Comparison of ENCODE assay signal across 16 cellular contexts in genomic region chr10:120392671-120393079, GRCh38.
DNase-seq lines count a peak whose midpoint lies in the region; ATAC-seq and TF ChIP-seq lines count a peak whose summit lies in the region.
"Had no signal": no experiment of that assay in that cellular context is flagged by ENCODE, and none has a peak within 500 bp of the region (broad histone marks: within the 10 kb centered on the region; RNA-seq: fewer than 3 reads in every experiment).

No MANE protein-coding gene starts in this region.

- H3K27me3 ChIP-seq in RWPE2 (ENCODE audit: insufficient read depth, poor library complexity, severe bottlenecking) = no peaks in the 10 kb centered on the region

- H3K9me3 ChIP-seq in RWPE2 (ENCODE audit: severe bottlenecking) = no peaks in the 10 kb centered on the region
- no peaks in the 10 kb centered on the region for H3K9me3 ChIP-seq in mucosa of descending colon

- no peak overlapping the region for H3K27ac ChIP-seq in RWPE2 (ENCODE audit: poor library complexity, severe bottlenecking)
- H3K27ac ChIP-seq: SK-N-MC had no signal

- DNase-seq in COR-L47 (lab: John Stamatoyannopoulos, UW) (peak; percentile 40), NCI-H1105 (lab: John Stamatoyannopoulos, UW) (peak; percentile 15), RWPE2 (ENCODE audit: low spot score) (no peak), mucosa of descending colon (peak in 1 of 3 donors; percentile 38), activated T-cell treated with anti-CD3 and anti-CD28 coated beads for 4 hours (no peak), DMS114 treated with DMSO at 0.1 percent for 48 hours (lab: John Stamatoyannopoulos, UW; ENCODE audit: unreplicated experiment) (no peak)
- DNase-seq: C1 segment of cervical spinal cord, DMS53, H9, NCI-H1417 treated with DMSO at 0.1 percent for 48 hours, NCI-H1930, Right ventricle myocardium superior had no signal

- H3K36me3 ChIP-seq in RWPE2 (ENCODE audit: low read depth) = no peaks in the 10 kb centered on the region
- no peaks in the 10 kb centered on the region for H3K36me3 ChIP-seq in mucosa of descending colon (ENCODE audit: low read depth)

- no peak overlapping the region for H3K4me3 ChIP-seq in RWPE2 (ENCODE audit: severe bottlenecking)
- no peak overlapping the region for H3K4me3 ChIP-seq in mucosa of descending colon
- H3K4me3 ChIP-seq: SK-N-MC had no signal

- ATAC-seq in RWPE2 (ENCODE audit: low read depth) = peak; percentile 29; the same call in 1 of the 3 replicates
- ATAC-seq in mucosa of descending colon = peak; percentile 63
- ATAC-seq in GM21786 (IDR thresholded peaks at IDR 0.05; ENCODE audit: unreplicated experiment) = no peak
- no peak for ATAC-seq in HG02884 (IDR thresholded peaks at IDR 0.05; ENCODE audit: unreplicated experiment)
- ATAC-seq: Panc1 had no signal

- TF ChIP-seq CTCF in RWPE2 (IDR thresholded peaks at IDR 0.05; ENCODE audit: poor library complexity, severe bottlenecking) (no peak), mucosa of descending colon (IDR thresholded peaks at IDR 0.05) (no peak)

- H3K4me1 ChIP-seq in RWPE2 (ENCODE audit: insufficient read depth, poor library complexity, severe bottlenecking) (peaks cover 7% of the 10 kb centered on the region), mucosa of descending colon (ENCODE audit: low read depth) (no peaks in the 10 kb centered on the region)

- intact Hi-C loops in mucosa of descending colon (cut with DNase I, micrococcal nuclease) = no loop called here

Comparison
In these comparisons a context has a peak if more than half of its experiments do, and no peak if none do; other contexts are left out.
1. DNase-seq: peak in COR-L47 (single experiment) and NCI-H1105 (single experiment); none in RWPE2 (single experiment), activated T-cell treated with anti-CD3 and anti-CD28 coated beads for 4 hours (single experiment) and DMS114 treated with DMSO at 0.1 percent for 48 hours (single experiment).
2. ATAC-seq: peak in RWPE2 (single experiment) and mucosa of descending colon (single experiment); none in GM21786 (single experiment) and HG02884 (single experiment).